In genomic region chr18:27687351-27687979, GRCh38 we compare ENCODE assay signal across 7 cellular contexts.
"Had no signal": no experiment of that assay in that cellular context is flagged by ENCODE, and none has a peak within 500 bp of the region (broad histone marks: within the 10 kb centered on the region; RNA-seq: fewer than 3 reads in every experiment).

No MANE protein-coding gene starts in this region.

- ATAC-seq: GM23338, HCT116 had no signal

- H3K4me3 ChIP-seq: GM23338, HAP-1 had no signal

- H3K4me1 ChIP-seq: HAP-1 had no signal

- H3K4me2 ChIP-seq: GM23338 had no signal

- FAIRE-seq: HTR-8/SVneo had no signal

- H3K27ac Mint-ChIP-seq: GM23338 had no signal

- H2AFZ ChIP-seq: GM23338 had no signal

- DNase-seq: H7, IMR-90, KBM-7 had no signal

- H3K36me3 ChIP-seq: HAP-1 had no signal

- H3K4me3 Mint-ChIP-seq: GM23338 had no signal

- H3K4me1 Mint-ChIP-seq: GM23338 had no signal
